In the genomic region with DNA sequence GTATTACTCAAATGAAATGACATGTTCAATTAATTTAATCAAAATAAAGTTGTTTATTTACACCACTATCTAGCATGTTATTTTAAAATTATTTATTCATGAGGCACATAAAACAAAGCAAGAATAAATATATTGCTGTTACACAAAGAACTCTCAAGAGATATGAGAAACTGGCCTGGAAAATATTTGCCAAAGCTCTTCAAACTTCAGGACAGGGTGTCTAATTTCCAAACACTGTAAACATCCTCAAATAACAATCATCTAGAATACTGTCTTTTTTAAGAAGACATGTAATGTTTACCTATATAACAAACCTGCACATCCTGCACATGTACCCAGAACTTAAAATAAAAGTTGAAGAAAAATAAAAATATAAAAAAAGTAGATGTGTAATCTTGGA, we compare ENCODE assay signal across 22 cellular contexts.
DNase-seq lines count a peak whose midpoint lies in the region; ATAC-seq and FAIRE-seq lines count a peak whose summit lies in the region.
"Had no signal": no experiment of that assay in that cellular context is flagged by ENCODE, and none has a peak within 500 bp of the region (broad histone marks: within the 10 kb centered on the region; RNA-seq: fewer than 3 reads in every experiment).

No MANE protein-coding gene starts in this region.

- POLR2A ChIA-PET in T-cell (lab: Charles Lee) = no interaction called here

- H3K27me3 Mint-ChIP-seq in T-cell = no peaks in the 10 kb centered on the region

- FAIRE-seq in islet of Langerhans (lab: Jason Lieb, UNC) = peak; percentile 5
- FAIRE-seq: GM12892 had no signal

- H3K4me1 Mint-ChIP-seq in T-cell = no peaks in the 10 kb centered on the region
- H3K4me1 Mint-ChIP-seq: CD14-positive monocyte had no signal

- DNase-seq in NCI-H1092 treated with DMSO at 0.1 percent for 48 hours (lab: John Stamatoyannopoulos, UW) = peak; percentile 48
- DNase-seq in NCI-H1092 (lab: John Stamatoyannopoulos, UW) = no peak
- peak; percentile 53 for DNase-seq in DMS79 (lab: John Stamatoyannopoulos, UW)
- peak; percentile 32 for DNase-seq in NCI-H2196 (lab: John Stamatoyannopoulos, UW; ENCODE audit: unreplicated experiment)
- DNase-seq in kidney tubule cell (ENCODE audit: low spot score) = no peak
- no peak for DNase-seq in T-cell
- DNase-seq: 8988T, DMS 273 treated with DMSO at 0.1 percent for 48 hours, GOT3, Kasumi-1, MM.1S, NCI-H187 treated with DMSO at 0.1 percent for 48 hours, NCI-H446, NCI-H82, PC-9, SIG-M5 had no signal

- H3K9me3 Mint-ChIP-seq in T-cell = peaks cover 0 to 10% (median 8%) of the 10 kb centered on the region in 3 donors

- CTCF ChIA-PET in T-cell (lab: Charles Lee) = no interaction called here

- ATAC-seq in HG02642 (IDR thresholded peaks at IDR 0.05; ENCODE audit: poor library complexity, unreplicated experiment) (no peak), T-cell (replicated peaks in 1 of 4) (no peak)
- ATAC-seq: HCT116, SK-N-SH treated with all-trans-retinoic acid at 6 μM for 48 hours had no signal

- H3K36me3 Mint-ChIP-seq in T-cell = no peaks in the 10 kb centered on the region
- H3K36me3 Mint-ChIP-seq: CD14-positive monocyte had no signal

- H3K4me3 Mint-ChIP-seq in T-cell = no peak overlapping the region
- H3K4me3 Mint-ChIP-seq: CD14-positive monocyte had no signal

- no peak overlapping the region for H3K27ac Mint-ChIP-seq in T-cell
- H3K27ac Mint-ChIP-seq: CD14-positive monocyte had no signal

Comparison
In these comparisons a context has a peak if more than half of its experiments do, and no peak if none do; other contexts are left out.
1. DNase-seq: peak in NCI-H1092 treated with DMSO at 0.1 percent for 48 hours (single experiment), DMS79 (single experiment) and NCI-H2196 (single experiment); none in NCI-H1092 (single experiment), kidney tubule cell (single experiment) and T-cell (0 of 34).